1 cellular context compared by ENCODE assay signal in the genomic region with DNA sequence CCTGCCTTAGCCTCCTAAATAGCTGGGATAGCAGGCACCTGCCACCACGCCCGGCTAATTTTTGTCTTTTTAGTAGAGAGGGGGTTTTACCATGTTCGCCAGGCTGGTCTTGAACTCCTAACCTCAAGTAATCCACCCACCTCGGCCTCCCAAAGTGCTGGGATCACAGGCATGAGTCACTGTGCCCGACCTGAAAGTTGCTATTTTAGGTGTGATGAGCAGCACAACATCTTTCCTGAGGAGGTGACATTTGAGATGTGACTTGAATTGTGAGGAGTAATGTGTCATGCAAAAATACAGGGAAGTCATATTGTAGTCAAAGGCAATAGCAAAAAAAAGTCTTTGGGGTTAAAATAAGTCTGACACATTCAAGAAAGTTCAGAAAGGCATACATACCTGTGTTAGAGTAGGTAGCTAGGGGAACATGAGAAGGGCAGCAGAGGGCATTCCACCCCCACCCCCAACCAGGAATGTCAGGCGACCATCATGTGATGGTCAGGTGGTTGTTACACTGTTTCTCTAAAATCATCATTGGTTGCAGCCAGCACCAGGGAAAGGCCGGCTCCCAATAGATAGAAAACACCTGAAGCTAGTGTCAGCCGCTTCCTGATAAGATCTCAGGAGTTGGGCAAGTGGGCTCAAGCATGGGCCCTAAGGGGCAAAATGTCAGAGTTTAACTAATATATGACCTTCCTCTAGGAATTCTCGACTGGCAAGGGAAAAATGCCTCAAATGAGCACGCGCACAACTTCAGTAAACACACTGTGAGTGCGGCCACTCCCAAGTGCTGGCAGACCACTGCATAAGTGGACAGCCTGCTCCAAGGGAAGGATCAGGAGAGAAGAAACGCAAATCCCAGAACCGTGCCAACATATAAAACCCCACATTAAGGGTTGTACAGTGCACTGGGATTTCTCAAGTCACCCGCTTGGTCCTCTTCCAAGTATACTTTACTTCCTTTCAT.
TF ChIP-seq lines count a peak whose summit lies in the region.

A gene with protein sequence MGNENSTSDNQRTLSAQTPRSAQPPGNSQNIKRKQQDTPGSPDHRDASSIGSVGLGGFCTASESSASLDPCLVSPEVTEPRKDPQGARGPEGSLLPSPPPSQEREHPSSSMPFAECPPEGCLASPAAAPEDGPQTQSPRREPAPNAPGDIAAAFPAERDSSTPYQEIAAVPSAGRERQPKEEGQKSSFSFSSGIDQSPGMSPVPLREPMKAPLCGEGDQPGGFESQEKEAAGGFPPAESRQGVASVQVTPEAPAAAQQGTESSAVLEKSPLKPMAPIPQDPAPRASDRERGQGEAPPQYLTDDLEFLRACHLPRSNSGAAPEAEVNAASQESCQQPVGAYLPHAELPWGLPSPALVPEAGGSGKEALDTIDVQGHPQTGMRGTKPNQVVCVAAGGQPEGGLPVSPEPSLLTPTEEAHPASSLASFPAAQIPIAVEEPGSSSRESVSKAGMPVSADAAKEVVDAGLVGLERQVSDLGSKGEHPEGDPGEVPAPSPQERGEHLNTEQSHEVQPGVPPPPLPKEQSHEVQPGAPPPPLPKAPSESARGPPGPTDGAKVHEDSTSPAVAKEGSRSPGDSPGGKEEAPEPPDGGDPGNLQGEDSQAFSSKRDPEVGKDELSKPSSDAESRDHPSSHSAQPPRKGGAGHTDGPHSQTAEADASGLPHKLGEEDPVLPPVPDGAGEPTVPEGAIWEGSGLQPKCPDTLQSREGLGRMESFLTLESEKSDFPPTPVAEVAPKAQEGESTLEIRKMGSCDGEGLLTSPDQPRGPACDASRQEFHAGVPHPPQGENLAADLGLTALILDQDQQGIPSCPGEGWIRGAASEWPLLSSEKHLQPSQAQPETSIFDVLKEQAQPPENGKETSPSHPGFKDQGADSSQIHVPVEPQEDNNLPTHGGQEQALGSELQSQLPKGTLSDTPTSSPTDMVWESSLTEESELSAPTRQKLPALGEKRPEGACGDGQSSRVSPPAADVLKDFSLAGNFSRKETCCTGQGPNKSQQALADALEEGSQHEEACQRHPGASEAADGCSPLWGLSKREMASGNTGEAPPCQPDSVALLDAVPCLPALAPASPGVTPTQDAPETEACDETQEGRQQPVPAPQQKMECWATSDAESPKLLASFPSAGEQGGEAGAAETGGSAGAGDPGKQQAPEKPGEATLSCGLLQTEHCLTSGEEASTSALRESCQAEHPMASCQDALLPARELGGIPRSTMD (N-terminal part only) (plus strand): TSS at position 803 of the 964 bp plus-strand sequence. CDS start 32,819 bp downstream, outside the sequence.

TF ChIP-seq in GM23338, 12 proteins besides CTCF, POLR2A, EP300 and RAD21:
- TF ChIP-seq, protein P1, sequence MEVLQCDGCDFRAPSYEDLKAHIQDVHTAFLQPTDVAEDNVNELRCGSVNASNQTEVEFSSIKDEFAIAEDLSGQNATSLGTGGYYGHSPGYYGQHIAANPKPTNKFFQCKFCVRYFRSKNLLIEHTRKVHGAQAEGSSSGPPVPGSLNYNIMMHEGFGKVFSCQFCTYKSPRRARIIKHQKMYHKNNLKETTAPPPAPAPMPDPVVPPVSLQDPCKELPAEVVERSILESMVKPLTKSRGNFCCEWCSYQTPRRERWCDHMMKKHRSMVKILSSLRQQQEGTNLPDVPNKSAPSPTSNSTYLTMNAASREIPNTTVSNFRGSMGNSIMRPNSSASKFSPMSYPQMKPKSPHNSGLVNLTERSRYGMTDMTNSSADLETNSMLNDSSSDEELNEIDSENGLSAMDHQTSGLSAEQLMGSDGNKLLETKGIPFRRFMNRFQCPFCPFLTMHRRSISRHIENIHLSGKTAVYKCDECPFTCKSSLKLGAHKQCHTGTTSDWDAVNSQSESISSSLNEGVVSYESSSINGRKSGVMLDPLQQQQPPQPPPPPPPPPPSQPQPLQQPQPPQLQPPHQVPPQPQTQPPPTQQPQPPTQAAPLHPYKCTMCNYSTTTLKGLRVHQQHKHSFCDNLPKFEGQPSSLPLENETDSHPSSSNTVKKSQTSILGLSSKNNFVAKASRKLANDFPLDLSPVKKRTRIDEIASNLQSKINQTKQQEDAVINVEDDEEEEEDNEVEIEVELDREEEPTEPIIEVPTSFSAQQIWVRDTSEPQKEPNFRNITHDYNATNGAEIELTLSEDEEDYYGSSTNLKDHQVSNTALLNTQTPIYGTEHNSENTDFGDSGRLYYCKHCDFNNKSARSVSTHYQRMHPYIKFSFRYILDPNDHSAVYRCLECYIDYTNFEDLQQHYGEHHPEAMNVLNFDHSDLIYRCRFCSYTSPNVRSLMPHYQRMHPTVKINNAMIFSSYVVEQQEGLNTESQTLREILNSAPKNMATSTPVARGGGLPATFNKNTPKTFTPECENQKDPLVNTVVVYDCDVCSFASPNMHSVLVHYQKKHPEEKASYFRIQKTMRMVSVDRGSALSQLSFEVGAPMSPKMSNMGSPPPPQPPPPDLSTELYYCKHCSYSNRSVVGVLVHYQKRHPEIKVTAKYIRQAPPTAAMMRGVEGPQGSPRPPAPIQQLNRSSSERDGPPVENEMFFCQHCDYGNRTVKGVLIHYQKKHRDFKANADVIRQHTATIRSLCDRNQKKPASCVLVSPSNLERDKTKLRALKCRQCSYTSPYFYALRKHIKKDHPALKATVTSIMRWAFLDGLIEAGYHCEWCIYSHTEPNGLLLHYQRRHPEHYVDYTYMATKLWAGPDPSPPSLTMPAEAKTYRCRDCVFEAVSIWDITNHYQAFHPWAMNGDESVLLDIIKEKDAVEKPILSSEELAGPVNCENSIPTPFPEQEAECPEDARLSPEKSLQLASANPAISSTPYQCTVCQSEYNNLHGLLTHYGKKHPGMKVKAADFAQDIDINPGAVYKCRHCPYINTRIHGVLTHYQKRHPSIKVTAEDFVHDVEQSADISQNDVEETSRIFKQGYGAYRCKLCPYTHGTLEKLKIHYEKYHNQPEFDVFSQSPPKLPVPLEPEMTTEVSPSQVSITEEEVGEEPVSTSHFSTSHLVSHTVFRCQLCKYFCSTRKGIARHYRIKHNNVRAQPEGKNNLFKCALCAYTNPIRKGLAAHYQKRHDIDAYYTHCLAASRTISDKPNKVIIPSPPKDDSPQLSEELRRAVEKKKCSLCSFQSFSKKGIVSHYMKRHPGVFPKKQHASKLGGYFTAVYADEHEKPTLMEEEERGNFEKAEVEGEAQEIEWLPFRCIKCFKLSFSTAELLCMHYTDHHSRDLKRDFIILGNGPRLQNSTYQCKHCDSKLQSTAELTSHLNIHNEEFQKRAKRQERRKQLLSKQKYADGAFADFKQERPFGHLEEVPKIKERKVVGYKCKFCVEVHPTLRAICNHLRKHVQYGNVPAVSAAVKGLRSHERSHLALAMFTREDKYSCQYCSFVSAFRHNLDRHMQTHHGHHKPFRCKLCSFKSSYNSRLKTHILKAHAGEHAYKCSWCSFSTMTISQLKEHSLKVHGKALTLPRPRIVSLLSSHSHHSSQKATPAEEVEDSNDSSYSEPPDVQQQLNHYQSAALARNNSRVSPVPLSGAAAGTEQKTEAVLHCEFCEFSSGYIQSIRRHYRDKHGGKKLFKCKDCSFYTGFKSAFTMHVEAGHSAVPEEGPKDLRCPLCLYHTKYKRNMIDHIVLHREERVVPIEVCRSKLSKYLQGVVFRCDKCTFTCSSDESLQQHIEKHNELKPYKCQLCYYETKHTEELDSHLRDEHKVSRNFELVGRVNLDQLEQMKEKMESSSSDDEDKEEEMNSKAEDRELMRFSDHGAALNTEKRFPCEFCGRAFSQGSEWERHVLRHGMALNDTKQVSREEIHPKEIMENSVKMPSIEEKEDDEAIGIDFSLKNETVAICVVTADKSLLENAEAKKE (CRISPR knock-in tag; IDR thresholded peaks at IDR 0.05): no peak
- TF ChIP-seq, protein P2, sequence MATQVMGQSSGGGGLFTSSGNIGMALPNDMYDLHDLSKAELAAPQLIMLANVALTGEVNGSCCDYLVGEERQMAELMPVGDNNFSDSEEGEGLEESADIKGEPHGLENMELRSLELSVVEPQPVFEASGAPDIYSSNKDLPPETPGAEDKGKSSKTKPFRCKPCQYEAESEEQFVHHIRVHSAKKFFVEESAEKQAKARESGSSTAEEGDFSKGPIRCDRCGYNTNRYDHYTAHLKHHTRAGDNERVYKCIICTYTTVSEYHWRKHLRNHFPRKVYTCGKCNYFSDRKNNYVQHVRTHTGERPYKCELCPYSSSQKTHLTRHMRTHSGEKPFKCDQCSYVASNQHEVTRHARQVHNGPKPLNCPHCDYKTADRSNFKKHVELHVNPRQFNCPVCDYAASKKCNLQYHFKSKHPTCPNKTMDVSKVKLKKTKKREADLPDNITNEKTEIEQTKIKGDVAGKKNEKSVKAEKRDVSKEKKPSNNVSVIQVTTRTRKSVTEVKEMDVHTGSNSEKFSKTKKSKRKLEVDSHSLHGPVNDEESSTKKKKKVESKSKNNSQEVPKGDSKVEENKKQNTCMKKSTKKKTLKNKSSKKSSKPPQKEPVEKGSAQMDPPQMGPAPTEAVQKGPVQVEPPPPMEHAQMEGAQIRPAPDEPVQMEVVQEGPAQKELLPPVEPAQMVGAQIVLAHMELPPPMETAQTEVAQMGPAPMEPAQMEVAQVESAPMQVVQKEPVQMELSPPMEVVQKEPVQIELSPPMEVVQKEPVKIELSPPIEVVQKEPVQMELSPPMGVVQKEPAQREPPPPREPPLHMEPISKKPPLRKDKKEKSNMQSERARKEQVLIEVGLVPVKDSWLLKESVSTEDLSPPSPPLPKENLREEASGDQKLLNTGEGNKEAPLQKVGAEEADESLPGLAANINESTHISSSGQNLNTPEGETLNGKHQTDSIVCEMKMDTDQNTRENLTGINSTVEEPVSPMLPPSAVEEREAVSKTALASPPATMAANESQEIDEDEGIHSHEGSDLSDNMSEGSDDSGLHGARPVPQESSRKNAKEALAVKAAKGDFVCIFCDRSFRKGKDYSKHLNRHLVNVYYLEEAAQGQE (IDR thresholded peaks at IDR 0.05; ENCODE audit: unreplicated experiment): no peak
- no peak for TF ChIP-seq JUNB (IDR thresholded peaks at IDR 0.05; ENCODE audit: unreplicated experiment)
- TF ChIP-seq, protein P3, sequence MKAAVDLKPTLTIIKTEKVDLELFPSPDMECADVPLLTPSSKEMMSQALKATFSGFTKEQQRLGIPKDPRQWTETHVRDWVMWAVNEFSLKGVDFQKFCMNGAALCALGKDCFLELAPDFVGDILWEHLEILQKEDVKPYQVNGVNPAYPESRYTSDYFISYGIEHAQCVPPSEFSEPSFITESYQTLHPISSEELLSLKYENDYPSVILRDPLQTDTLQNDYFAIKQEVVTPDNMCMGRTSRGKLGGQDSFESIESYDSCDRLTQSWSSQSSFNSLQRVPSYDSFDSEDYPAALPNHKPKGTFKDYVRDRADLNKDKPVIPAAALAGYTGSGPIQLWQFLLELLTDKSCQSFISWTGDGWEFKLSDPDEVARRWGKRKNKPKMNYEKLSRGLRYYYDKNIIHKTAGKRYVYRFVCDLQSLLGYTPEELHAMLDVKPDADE (IDR thresholded peaks at IDR 0.05): no peak
- no peak for TF ChIP-seq ZNF331 (CRISPR knock-in tag; IDR thresholded peaks at IDR 0.05; ENCODE audit: low read depth)
- TF ChIP-seq EZH2 (IDR thresholded peaks at IDR 0.05; ENCODE audit: low read depth, unreplicated experiment): no peak
- TF ChIP-seq POLR2AphosphoS5 (IDR thresholded peaks at IDR 0.05; ENCODE audit: low read depth): no peak
- TF ChIP-seq NANOG (IDR thresholded peaks at IDR 0.05; ENCODE audit: borderline replicate concordance): no peak
- no peak for TF ChIP-seq CREB1 (CRISPR knock-in tag; IDR thresholded peaks at IDR 0.05; ENCODE audit: low read depth)
- TF ChIP-seq STAT1 (IDR thresholded peaks at IDR 0.05; ENCODE audit: unreplicated experiment): no peak
- no peak for TF ChIP-seq EZH2phosphoT487 (IDR thresholded peaks at IDR 0.05; ENCODE audit: unreplicated experiment)
- TF ChIP-seq ZNF114 (CRISPR knock-in tag; IDR thresholded peaks at IDR 0.05): no peak
